Comparison of ENCODE assay signal across 20 cellular contexts in the genomic region with DNA sequence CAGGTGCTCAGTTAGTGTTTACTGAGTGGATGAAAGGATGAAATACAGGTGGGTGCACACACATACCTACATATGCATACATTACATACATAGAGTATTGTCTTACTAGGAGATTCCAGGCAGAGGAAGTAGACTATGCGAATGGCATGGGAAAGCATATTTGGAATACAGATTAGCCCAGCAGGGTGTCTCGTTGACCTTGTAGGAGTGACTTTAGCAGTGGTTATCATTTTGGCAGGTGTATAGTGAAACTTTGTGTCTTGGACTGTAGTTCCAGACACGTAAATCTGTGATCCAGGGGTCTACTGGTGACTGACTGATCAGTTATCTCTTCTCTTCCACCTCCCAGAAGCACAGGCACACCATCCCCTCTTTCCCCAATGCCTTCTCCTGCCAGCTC.
"Had no signal": no experiment of that assay in that cellular context is flagged by ENCODE, and none has a peak within 500 bp of the region (broad histone marks: within the 10 kb centered on the region; RNA-seq: fewer than 3 reads in every experiment).

No MANE protein-coding gene starts in this region.

- DNase-seq: effector memory CD4-positive, alpha-beta T cell; kidney; left cardiac atrium; mesendoderm; naive B cell; occipital lobe; spleen; stimulated activated CD4-positive, alpha-beta T cell treated with anti-CD3 and anti-CD28 coated beads, Interleukin-15, amount 100 ng/mL, for 24 hours; stimulated activated CD4-positive, alpha-beta T cell treated with anti-CD3 and anti-CD28 coated beads, Interleukin-1b, Interleukin-23, amount 100 ng/mL, for 48 hours; stimulated activated CD4-positive, alpha-beta T cell treated with anti-CD3 and anti-CD28 coated beads, Interleukin-4, amount 100 ng/mL, for 4 hours; stimulated activated naive CD4-positive, alpha-beta T cell; stomach; substantia nigra; trophoblast cell had no signal

- H3K27me3 ChIP-seq: spleen, stomach had no signal

- H3K9me3 Mint-ChIP-seq: naive B cell, nephron had no signal

- H3K27ac Mint-ChIP-seq: nephron had no signal

- H3K4me3 Mint-ChIP-seq: naive B cell, nephron had no signal

- H3K27ac ChIP-seq: parathyroid adenoma, prostate gland, spleen, stomach, thoracic aorta had no signal

- H3K27me3 Mint-ChIP-seq: naive B cell had no signal

- H3K4me1 Mint-ChIP-seq: naive B cell had no signal

- H3K4me1 ChIP-seq: parathyroid adenoma, prostate gland, spleen, stomach had no signal

- ATAC-seq: esophagus mucosa, sciatic nerve had no signal

- H3K9me3 ChIP-seq: prostate gland, spleen, stomach, thoracic aorta had no signal

- H3K4me3 ChIP-seq: prostate gland, spleen, stomach, thoracic aorta had no signal
